In genomic region chr6:82144852-82145332, GRCh38 we compare ENCODE assay signal across 9 cellular contexts.
DNase-seq lines count a peak whose midpoint lies in the region; ATAC-seq and TF ChIP-seq lines count a peak whose summit lies in the region.
"Had no signal": no experiment of that assay in that cellular context is flagged by ENCODE, and none has a peak within 500 bp of the region (broad histone marks: within the 10 kb centered on the region; RNA-seq: fewer than 3 reads in every experiment).

No MANE protein-coding gene starts in this region.

- H3K27me3 ChIP-seq in brain microvascular endothelial cell (replicated peaks) (no peaks in the 10 kb centered on the region), tibial nerve (no peaks in the 10 kb centered on the region)

- H3K4me1 Mint-ChIP-seq in stimulated activated memory B cell treated with anti-CD40 and anti-IgM and Interleukin-4, amounts not matched to agents 10 μg/mL and 1 μg/mL and 100 μg/mL, for 72 hours = peaks cover 9% of the 10 kb centered on the region
- H3K4me1 Mint-ChIP-seq: activated CD4-positive, alpha-beta T cell treated with anti-CD3 and anti-CD28 coated beads for 36 hours had no signal

- no peaks in the 10 kb centered on the region for H3K36me3 Mint-ChIP-seq in stimulated activated memory B cell treated with anti-CD40 and anti-IgM and Interleukin-4, amounts not matched to agents 10 μg/mL and 1 μg/mL and 100 μg/mL, for 72 hours

- DNase-seq in HS-27A (ENCODE audit: low read depth) (peak; percentile 27), brain microvascular endothelial cell (peak; percentile 97), islet precursor cell (peak; percentile 84), tibial nerve (ENCODE audit: low spot score in 2 of 2) (peak; percentile 37 to 59), RPMI8226 (no peak)
- DNase-seq in activated effector memory CD4-positive, alpha-beta T cell treated with Interleukin-2 at 50 U/mL for 16 hours = no peak
- DNase-seq: activated CD4-positive, alpha-beta T cell treated with anti-CD3 and anti-CD28 coated beads for 36 hours had no signal

- H3K4me3 Mint-ChIP-seq in stimulated activated memory B cell treated with anti-CD40 and anti-IgM and Interleukin-4, amounts not matched to agents 10 μg/mL and 1 μg/mL and 100 μg/mL, for 72 hours = no peak overlapping the region
- H3K4me3 Mint-ChIP-seq: activated CD4-positive, alpha-beta T cell treated with anti-CD3 and anti-CD28 coated beads for 36 hours had no signal

- H3K9me3 Mint-ChIP-seq in stimulated activated memory B cell treated with anti-CD40 and anti-IgM and Interleukin-4, amounts not matched to agents 10 μg/mL and 1 μg/mL and 100 μg/mL, for 72 hours = no peaks in the 10 kb centered on the region

- peak overlapping the region; percentile 31 for H3K4me3 ChIP-seq in brain microvascular endothelial cell (ENCODE audit: low read depth, low read length)
- H3K4me3 ChIP-seq in tibial nerve = no peak overlapping the region

- H3K27ac ChIP-seq in brain microvascular endothelial cell (peak overlapping the region; percentile 90), tibial nerve (peak overlapping the region in 3 of 4 donors; percentile 46 to 77 (median 63))

- in situ Hi-C loops in brain microvascular endothelial cell (cut with HindIII; ENCODE audit: low pct_ligation_motif_present, low sequenced_read_pairs) = no loop called here

- H3K4me1 ChIP-seq in tibial nerve = peaks cover 0 to 25% (median 5%) of the 10 kb centered on the region in 4 donors

- no peaks in the 10 kb centered on the region for H3K27me3 Mint-ChIP-seq in stimulated activated memory B cell treated with anti-CD40 and anti-IgM and Interleukin-4, amounts not matched to agents 10 μg/mL and 1 μg/mL and 100 μg/mL, for 72 hours

- no peak overlapping the region for H3K27ac Mint-ChIP-seq in stimulated activated memory B cell treated with anti-CD40 and anti-IgM and Interleukin-4, amounts not matched to agents 10 μg/mL and 1 μg/mL and 100 μg/mL, for 72 hours
- H3K27ac Mint-ChIP-seq: activated CD4-positive, alpha-beta T cell treated with anti-CD3 and anti-CD28 coated beads for 36 hours had no signal

- TF ChIP-seq CTCF in brain microvascular endothelial cell (IDR thresholded peaks at IDR 0.05; ENCODE audit: low read depth, low read length, missing control alignments) = no peak
- TF ChIP-seq CTCF in tibial nerve (IDR thresholded peaks at IDR 0.05) = no peak

- TF ChIP-seq POLR2A in tibial nerve (IDR thresholded peaks at IDR 0.05) = no peak

- ATAC-seq in GM19324 (IDR thresholded peaks at IDR 0.05; ENCODE audit: low FRiP score, unreplicated experiment) = no peak
- no peak for ATAC-seq in stimulated activated memory B cell treated with anti-CD40 and anti-IgM and Interleukin-4, amounts not matched to agents 10 μg/mL and 1 μg/mL and 100 μg/mL, for 72 hours

- H3K36me3 ChIP-seq in brain microvascular endothelial cell (replicated peaks) = no peaks in the 10 kb centered on the region
- no peaks in the 10 kb centered on the region for H3K36me3 ChIP-seq in tibial nerve

- peak in 1 of 2 donors; percentile 63 for TF ChIP-seq EP300 in tibial nerve (IDR thresholded peaks at IDR 0.05)

- H3K9me3 ChIP-seq in tibial nerve = no peaks in the 10 kb centered on the region

- 22 to 24% methylated on average over 5 of the region's 5 CpGs for WGBS in tibial nerve, 2 donors

Comparison
In these comparisons a context has a peak if more than half of its experiments do, and no peak if none do; other contexts are left out.
1. DNase-seq: peak in HS-27A (single experiment), brain microvascular endothelial cell (single experiment), islet precursor cell (single experiment) and tibial nerve (2 of 2); none in RPMI8226 (single experiment) and activated effector memory CD4-positive, alpha-beta T cell treated with Interleukin-2 at 50 U/mL for 16 hours (single experiment).